ENCODE assay signal across 15 cellular contexts in genomic region chr9:77731008-77731698, GRCh38.
DNase-seq lines count a peak whose midpoint lies in the region; ATAC-seq and TF ChIP-seq lines count a peak whose summit lies in the region.
"Had no signal": no experiment of that assay in that cellular context is flagged by ENCODE, and none has a peak within 500 bp of the region (broad histone marks: within the 10 kb centered on the region; RNA-seq: fewer than 3 reads in every experiment).

No MANE protein-coding gene starts in this region.

- CTCF ChIA-PET in activated CD4-positive, alpha-beta memory T cell treated with anti-CD3 and anti-CD28 coated beads for 36 hours (lab: Charles Lee): interaction anchor here (1.5 to 2.7 kb wide), 2 partner anchors 16 to 20 kb away, joined by 4 to 19 read pairs; no protein-coding TSS in a partner anchor

- H3K4me1 ChIP-seq in OCI-LY3 (ENCODE audit: low read length): peaks cover 50% of the 10 kb centered on the region

- peak overlapping the region; percentile 97 for H3K4me2 ChIP-seq in OCI-LY3 (ENCODE audit: low read length)
- H3K4me2 ChIP-seq: GM23338 had no signal

- H2AFZ ChIP-seq in OCI-LY3 (ENCODE audit: low read depth, low read length): 0 out of 2 replicates have a peak overlapping the region, but pooled peaks have one; percentile 12
- H2AFZ ChIP-seq: GM23338 had no signal

- POLR2A ChIA-PET in activated CD4-positive, alpha-beta memory T cell treated with anti-CD3 and anti-CD28 coated beads for 36 hours (lab: Charles Lee): no interaction called here

- TF ChIP-seq CTCF in OCI-LY3 (IDR thresholded peaks at IDR 0.05; ENCODE audit: low read depth, low read length): no peak

- no peaks in the 10 kb centered on the region for H3K9me3 ChIP-seq in OCI-LY3 (ENCODE audit: insufficient read depth, low read length)

- 0 out of 2 replicates have a peak, but pooled peaks cover 3% of the 10 kb centered on the region for H3K27me3 ChIP-seq in OCI-LY3 (ENCODE audit: low read depth, low read length)

- ATAC-seq in GM19351 (IDR thresholded peaks at IDR 0.05; ENCODE audit: unreplicated experiment) (peak; percentile 34), left lobe of liver (peak; percentile 14)
- ATAC-seq: GM23338, right cardiac atrium had no signal

- H3K4me3 Mint-ChIP-seq in activated CD4-positive, alpha-beta memory T cell treated with anti-CD3 and anti-CD28 coated beads for 36 hours: no peak overlapping the region
- H3K4me3 Mint-ChIP-seq: GM23338 had no signal

- H3K27ac Mint-ChIP-seq in activated CD4-positive, alpha-beta memory T cell treated with anti-CD3 and anti-CD28 coated beads for 36 hours: no peak overlapping the region
- H3K27ac Mint-ChIP-seq: GM23338 had no signal

- peaks cover 23% of the 10 kb centered on the region for H3K36me3 Mint-ChIP-seq in activated CD4-positive, alpha-beta memory T cell treated with anti-CD3 and anti-CD28 coated beads for 36 hours

- intact Hi-C loops in activated CD4-positive, alpha-beta memory T cell treated with anti-CD3 and anti-CD28 coated beads for 36 hours (cut with micrococcal nuclease): no loop called here

- H3K27ac ChIP-seq in OCI-LY3 (ENCODE audit: low read length): peak overlapping the region; percentile 96

- H4K20me1 ChIP-seq in OCI-LY3 (ENCODE audit: insufficient read depth, low read length): no peaks in the 10 kb centered on the region

- peak overlapping the region; percentile 60 for H3K9ac ChIP-seq in OCI-LY3 (ENCODE audit: low read length)

- no peaks in the 10 kb centered on the region for H3K9me3 Mint-ChIP-seq in activated CD4-positive, alpha-beta memory T cell treated with anti-CD3 and anti-CD28 coated beads for 36 hours
- H3K9me3 Mint-ChIP-seq: GM23338 had no signal

- H3K79me2 ChIP-seq in OCI-LY3 (ENCODE audit: low read length): no peaks in the 10 kb centered on the region

- H3K4me1 Mint-ChIP-seq in activated CD4-positive, alpha-beta memory T cell treated with anti-CD3 and anti-CD28 coated beads for 36 hours (ENCODE audit: low read depth): peaks cover 45% of the 10 kb centered on the region

- no peaks in the 10 kb centered on the region for H3K27me3 Mint-ChIP-seq in activated CD4-positive, alpha-beta memory T cell treated with anti-CD3 and anti-CD28 coated beads for 36 hours

- peaks cover 5% of the 10 kb centered on the region for H3K36me3 ChIP-seq in OCI-LY3 (replicated peaks; ENCODE audit: low read depth, low read length)

- peak overlapping the region; percentile 73 for H3K4me3 ChIP-seq in OCI-LY3 (ENCODE audit: low read length)
- H3K4me3 ChIP-seq: GM23338 had no signal

- DNase-seq in NCI-H345 (lab: John Stamatoyannopoulos, UW) (peak; percentile 22), NCI-H345 treated with DMSO at 0.1 percent for 48 hours (lab: John Stamatoyannopoulos, UW; ENCODE audit: unreplicated experiment) (no peak), left lobe of liver (ENCODE audit: low spot score) (no peak), SHP77 treated with DMSO at 0.1 percent for 48 hours (lab: John Stamatoyannopoulos, UW) (no peak), NCI-H2081 (lab: John Stamatoyannopoulos, UW) (no peak)
- no peak for DNase-seq in activated CD4-positive, alpha-beta memory T cell treated with anti-CD3 and anti-CD28 coated beads for 36 hours
- DNase-seq: activated CD4-positive, alpha-beta T cell treated with anti-CD3 and anti-CD28 coated beads, Interleukin-2, amount 50 U/mL, for 1 hour; activated T-cell treated with anti-CD3 and anti-CD28 coated beads, Interleukin-2, amount 50 U/mL, for 48 hours; amniotic stem cell; midbrain; right cardiac atrium; RPMI8226 had no signal
